ENCODE assay signal across 21 cellular contexts in the genomic region with DNA sequence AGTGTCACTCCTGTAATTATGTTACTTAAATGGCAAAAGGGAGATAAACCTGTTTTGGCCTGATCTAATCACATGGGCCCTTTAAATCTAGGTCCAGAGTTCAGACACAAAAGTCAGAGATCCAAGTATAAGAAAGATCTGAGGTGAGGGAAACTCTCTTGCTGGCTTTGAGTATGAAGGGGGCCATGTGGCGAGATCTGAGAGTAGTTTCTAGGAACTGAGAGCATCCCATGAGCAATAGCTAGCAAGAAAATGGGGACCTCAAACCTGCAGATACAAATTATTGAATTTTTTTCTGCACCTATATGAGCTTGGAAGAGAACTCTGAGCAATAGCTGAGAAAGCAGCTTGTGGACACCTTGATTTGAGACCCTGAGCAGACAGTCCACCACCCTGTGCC.
DNase-seq lines count a peak whose midpoint lies in the region; ATAC-seq and TF ChIP-seq lines count a peak whose summit lies in the region.
"Had no signal": no experiment of that assay in that cellular context is flagged by ENCODE, and none has a peak within 500 bp of the region (broad histone marks: within the 10 kb centered on the region; RNA-seq: fewer than 3 reads in every experiment).

No MANE protein-coding gene starts in this region.

- H3K4me1 ChIP-seq in OCI-LY3 (ENCODE audit: low read length), result peaks cover 14% of the 10 kb centered on the region
- H3K4me1 ChIP-seq: A549, SJSA1 had no signal

- no peaks in the 10 kb centered on the region for H3K36me3 ChIP-seq in OCI-LY3 (replicated peaks; ENCODE audit: low read depth, low read length)
- H3K36me3 ChIP-seq: SJSA1 had no signal

- H2AFZ ChIP-seq in OCI-LY3 (ENCODE audit: low read depth, low read length), result no peak overlapping the region
- H2AFZ ChIP-seq: GM23248, PC-9 had no signal

- H3K4me3 ChIP-seq in OCI-LY3 (ENCODE audit: low read length), result no peak overlapping the region
- H3K4me3 ChIP-seq: A549, GM23248, PC-9, SJSA1 had no signal

- no peak for DNase-seq in activated CD4-positive, CD25-positive, alpha-beta regulatory T cell (lab: John Stamatoyannopoulos, UW)
- DNase-seq: C1 segment of cervical spinal cord, GDM1, GM23248, KG1, NCI-H1417 treated with DMSO at 0.1 percent for 48 hours, NCI-H1930, NCI-H510A treated with DMSO at 0.1 percent for 48 hours, NCI-H82, PC-9, T-helper 2 cell had no signal

- H3K27me3 ChIP-seq in OCI-LY3 (ENCODE audit: low read depth, low read length), result no peaks in the 10 kb centered on the region
- H3K27me3 ChIP-seq: SJSA1 had no signal

- H3K27ac ChIP-seq in OCI-LY3 (ENCODE audit: low read length), result no peak overlapping the region
- H3K27ac ChIP-seq: A549, GM23248, PC-9, SJSA1 had no signal

- no peak for TF ChIP-seq CTCF in OCI-LY3 (IDR thresholded peaks at IDR 0.05; ENCODE audit: low read depth, low read length)

- ATAC-seq in GM18511 (IDR thresholded peaks at IDR 0.05; ENCODE audit: unreplicated experiment), result peak; percentile 70
- peak; percentile 78 for ATAC-seq in GM19351 (IDR thresholded peaks at IDR 0.05; ENCODE audit: unreplicated experiment)
- peak; percentile 60 for ATAC-seq in HG02885 (IDR thresholded peaks at IDR 0.05; ENCODE audit: poor library complexity, unreplicated experiment)
- ATAC-seq in HG03108 (IDR thresholded peaks at IDR 0.05; ENCODE audit: unreplicated experiment), result no peak
- no peak for ATAC-seq in HG02623 (IDR thresholded peaks at IDR 0.05; ENCODE audit: unreplicated experiment)
- ATAC-seq: A549, HCT116, HepG2 had no signal

- H3K9me3 ChIP-seq in OCI-LY3 (ENCODE audit: insufficient read depth, low read length), result no peaks in the 10 kb centered on the region
- H3K9me3 ChIP-seq: A549, SJSA1 had no signal

- H3K9ac ChIP-seq in OCI-LY3 (ENCODE audit: low read length), result no peak overlapping the region
- H3K9ac ChIP-seq: GM23248 had no signal

- no peaks in the 10 kb centered on the region for H3K79me2 ChIP-seq in OCI-LY3 (ENCODE audit: low read length)

- H3K4me2 ChIP-seq in OCI-LY3 (ENCODE audit: low read length), result peak overlapping the region; percentile 23
- H3K4me2 ChIP-seq: A549, PC-9 had no signal

- no peaks in the 10 kb centered on the region for H4K20me1 ChIP-seq in OCI-LY3 (ENCODE audit: insufficient read depth, low read length)

Comparison
In these comparisons a context has a peak if more than half of its experiments do, and no peak if none do; other contexts are left out.
1. ATAC-seq: peak in GM18511 (single experiment), GM19351 (single experiment) and HG02885 (single experiment); none in HG03108 (single experiment) and HG02623 (single experiment).